6 cellular contexts compared by ENCODE assay signal in genomic region chr7:75257442-75257841, GRCh38.
DNase-seq lines count a peak whose midpoint lies in the region; ATAC-seq, FAIRE-seq and TF ChIP-seq lines count a peak whose summit lies in the region.
"Not testable (repeated sequence)": the region's sequence is repeated elsewhere in the genome, so short reads cannot be mapped to it uniquely, and the experiment has no call there.

No MANE protein-coding gene starts in this region.

- TF ChIP-seq POLR2A in A549 (IDR thresholded peaks at IDR 0.05; ENCODE audit: low read length); K562 (conservative IDR thresholded peaks at IDR 0.05): not testable (repeated sequence)

- FAIRE-seq in A549 (lab: Jason Lieb, UNC); K562 (lab: Jason Lieb, UNC): not testable (repeated sequence)

- H2AFZ ChIP-seq in PC-3 (ENCODE audit: low read length); K562 (ENCODE audit: low read depth, low read length): not testable (repeated sequence)

- not testable (repeated sequence) for H3K79me2 ChIP-seq in PC-3 (ENCODE audit: low read length); K562 (ENCODE audit: control insufficient read depth, insufficient read depth, low read length)

- intact Hi-C loops in PC-3 (cut with micrococcal nuclease); K562 (cut with micrococcal nuclease): not testable (repeated sequence)

- not testable (repeated sequence) for H3K4me3 ChIP-seq in A549; PC-3 (ENCODE audit: low read length); RWPE2 (ENCODE audit: severe bottlenecking); K562

- not testable (repeated sequence) for H3K9me1 ChIP-seq in K562 (ENCODE audit: control insufficient read depth, insufficient read depth, low read length)

- BruUV-seq in PC-3 (replicated peaks; lab: Mats Ljungman, UMichigan); K562 (replicated peaks; lab: Mats Ljungman, UMichigan): not testable (repeated sequence)

- DNase-seq in A549 (ENCODE audit: low read depth in 1 of 2, low spot score in 1 of 2); PC-3; RWPE2 (ENCODE audit: low spot score); K562 (ENCODE audit: extremely low read depth in 1 of 4, low spot score in 3 of 4); foreskin keratinocyte; stimulated activated naive CD8-positive, alpha-beta T cell treated with anti-CD3 and anti-CD28 coated beads, Interleukin-15, Interleukin-2, amounts not matched to agents 100 U/mL and 50 U/mL, for 24 hours: not testable (repeated sequence)

- not testable (repeated sequence) for H4K20me1 ChIP-seq in PC-3 (ENCODE audit: low read length); K562 (replicated peaks; ENCODE audit: control insufficient read depth, insufficient read depth, low read length)

- H3K9me3 ChIP-seq in A549; PC-3 (ENCODE audit: low read length); RWPE2 (ENCODE audit: severe bottlenecking); K562 (replicated peaks; ENCODE audit: control insufficient read depth, insufficient read depth, low read depth, low read length): not testable (repeated sequence)

- H3K27ac ChIP-seq in A549; PC-3 (ENCODE audit: low read length); RWPE2 (ENCODE audit: poor library complexity, severe bottlenecking); K562 (ENCODE audit: extremely low read depth, low read depth, low read length); foreskin keratinocyte: not testable (repeated sequence)

- not testable (repeated sequence) for TF ChIP-seq RAD21 in A549 (conservative IDR thresholded peaks at IDR 0.05 in 1 of 2, IDR thresholded peaks at IDR 0.05 in 1 of 2); K562 (CRISPR knock-in tag; conservative IDR thresholded peaks at IDR 0.05 in 1 of 2, IDR thresholded peaks at IDR 0.05 in 1 of 2)

- not testable (repeated sequence) for H3F3A ChIP-seq in PC-3 (ENCODE audit: low read length, unreplicated experiment)

- not testable (repeated sequence) for H3K9me2 ChIP-seq in PC-3 (replicated peaks; ENCODE audit: low read length)

- not testable (repeated sequence) for TF ChIP-seq EP300 in A549 (IDR thresholded peaks at IDR 0.05); K562 (IDR thresholded peaks at IDR 0.05; ENCODE audit: low read length)

- no CpG with 5 or more reads among the region's 2 CpGs for WGBS in A549 (ENCODE audit: missing lambda C conversion rate)
- WGBS in K562 (ENCODE audit: insufficient coverage, low coverage, missing lambda C conversion rate), result no CpG with 5 or more reads among the region's 2 CpGs

- POLR2A ChIA-PET in A549 (lab: Yijun Ruan, JAX); PC-3 (lab: Charles Lee; ENCODE audit: unreplicated experiment); K562 (lab: Yijun Ruan, JAX): not testable (repeated sequence)

- not testable (repeated sequence) for H3K9ac ChIP-seq in PC-3 (ENCODE audit: low read length); K562 (ENCODE audit: insufficient read depth in 1 of 2, low read depth in 2 of 2, low read length in 2 of 2)

- H3K4me1 ChIP-seq in A549; PC-3 (ENCODE audit: insufficient read depth, low read length); RWPE2 (ENCODE audit: insufficient read depth, poor library complexity, severe bottlenecking); K562 (replicated peaks in 1 of 2; ENCODE audit: control insufficient read depth in 2 of 2, insufficient read depth in 2 of 2, low read length in 2 of 2); foreskin keratinocyte: not testable (repeated sequence)

- not testable (repeated sequence) for H3K27me3 ChIP-seq in PC-3 (ENCODE audit: low read length); RWPE2 (ENCODE audit: insufficient read depth, poor library complexity, severe bottlenecking); K562 (ENCODE audit: control insufficient read depth in 2 of 2, insufficient read depth in 2 of 2, low read length in 2 of 2); foreskin keratinocyte

- not testable (repeated sequence) for TF ChIP-seq CTCF in A549 (IDR thresholded peaks at IDR 0.05); PC-3 (conservative IDR thresholded peaks at IDR 0.05; ENCODE audit: low read depth, low read length); RWPE2 (IDR thresholded peaks at IDR 0.05; ENCODE audit: poor library complexity, severe bottlenecking); K562 (IDR thresholded peaks at IDR 0.05 in 2 of 3, conservative IDR thresholded peaks at IDR 0.05 in 1 of 3; ENCODE audit: insufficient read depth in 2 of 3, low read depth in 1 of 3, low read length in 3 of 3); foreskin keratinocyte (conservative IDR thresholded peaks at IDR 0.05)

- in situ Hi-C loops in K562 (cut with MboI), result loop anchor here (5.0 kb wide), 1 partner anchor 310 kb away; no protein-coding TSS in a partner anchor

- not testable (repeated sequence) for H3K4me2 ChIP-seq in A549; PC-3 (ENCODE audit: low read length); K562 (ENCODE audit: insufficient read depth, low read length)

- ATAC-seq in A549, result peak; percentile 68 to 75; a peak in 4 of 6 replicates
- peak; percentile 56; the same call in 1 of the 2 replicates for ATAC-seq in PC-3
- ATAC-seq in RWPE2 (ENCODE audit: low read depth), result peak; percentile 58; the same call in 2 of the 3 replicates
- peak; percentile 75 for ATAC-seq in K562
- peak; percentile 74 for ATAC-seq in foreskin keratinocyte
- peak; percentile 46 for ATAC-seq in stimulated activated naive CD8-positive, alpha-beta T cell treated with anti-CD3 and anti-CD28 coated beads, Interleukin-15, Interleukin-2, amounts not matched to agents 100 U/mL and 50 U/mL, for 24 hours

- not testable (repeated sequence) for H3K36me3 ChIP-seq in PC-3 (ENCODE audit: low read depth, low read length); RWPE2 (ENCODE audit: low read depth); K562 (ENCODE audit: control insufficient read depth, insufficient read depth, low read length)

- CTCF ChIA-PET in A549 (lab: Yijun Ruan, JAX); PC-3 (lab: Charles Lee); K562 (lab: Yijun Ruan, JAX; ENCODE audit: low intra/inter-chr PET ratio): not testable (repeated sequence)
